8 cellular contexts compared by ENCODE assay signal in the genomic region with DNA sequence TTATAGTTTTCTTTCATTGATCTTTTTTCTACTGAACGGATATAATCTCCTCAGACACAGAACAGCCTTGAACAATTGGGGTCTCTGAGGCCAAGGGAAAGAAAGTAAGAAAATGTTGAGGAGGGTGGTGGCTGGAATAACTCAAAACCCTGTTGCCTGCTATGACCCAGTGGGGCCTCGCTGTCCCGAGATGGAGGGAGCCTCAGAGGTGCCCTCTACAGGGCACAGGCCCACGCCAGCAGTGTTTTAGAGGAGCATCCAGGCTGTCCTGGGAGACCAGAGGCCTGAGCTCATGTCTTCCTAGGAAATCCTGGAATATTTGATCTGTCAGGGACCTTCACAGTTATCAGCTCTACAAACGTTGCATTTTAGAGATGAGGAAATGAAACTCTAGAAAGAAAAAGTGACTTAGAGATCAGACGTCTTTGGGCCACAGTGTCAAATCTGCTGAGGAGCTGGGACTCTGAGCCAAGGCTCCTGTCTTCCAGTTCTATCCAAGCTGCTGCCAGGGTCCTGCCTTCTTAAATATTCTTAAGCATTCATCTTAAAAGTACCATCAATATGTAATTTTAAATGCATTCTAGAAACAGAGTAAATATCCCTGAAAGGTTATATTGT. TPM values are rescaled to one million over a fixed set of nuclear protein-coding genes. Genes with fewer than 3 reads are reported as not detected.
DNase-seq lines count a peak whose midpoint lies in the region; ATAC-seq and TF ChIP-seq lines count a peak whose summit lies in the region.

No MANE protein-coding gene starts in this region.

- POLR2A ChIA-PET in activated naive CD8-positive, alpha-beta T cell treated with anti-CD3 and anti-CD28 coated beads, Interleukin-2, amount 10 ng/mL, durations not matched to agents 7 days and 5 days (lab: Charles Lee): interaction anchor here (0.5 kb wide), 1 partner anchor 179 kb away, joined by 3 read pairs; no protein-coding TSS in a partner anchor

- ATAC-seq in HG02763 (IDR thresholded peaks at IDR 0.05; ENCODE audit: unreplicated experiment) (peak; percentile 42), right cardiac atrium (peak; percentile 81 to 89)
- ATAC-seq in activated naive CD8-positive, alpha-beta T cell treated with anti-CD3 and anti-CD28 coated beads, Interleukin-2, amount 10 ng/mL, durations not matched to agents 7 days and 5 days (ENCODE audit: low read depth): peak; percentile 74

- H3K9me3 ChIP-seq in NT2/D1 (ENCODE audit: insufficient read depth, low read length) (no peaks in the 10 kb centered on the region), right cardiac atrium (ENCODE audit: control insufficient read depth, low read length) (no peaks in the 10 kb centered on the region)

- H3K4me1 ChIP-seq in NT2/D1 (ENCODE audit: insufficient read depth, insufficient read length) (no peaks in the 10 kb centered on the region), right cardiac atrium (ENCODE audit: control insufficient read depth, insufficient read depth, low read length) (no peaks in the 10 kb centered on the region)

- H3K27ac ChIP-seq in right cardiac atrium (ENCODE audit: low read length): no peak overlapping the region

- H3K36me3 ChIP-seq in NT2/D1 (ENCODE audit: insufficient read depth, insufficient read length, low read length): no peaks in the 10 kb centered on the region

- H3K4me3 ChIP-seq in NT2/D1 (ENCODE audit: insufficient read length, low read depth) (no peak overlapping the region), right cardiac atrium (ENCODE audit: low read length) (no peak overlapping the region)

- intact Hi-C loops in right cardiac atrium (cut with DNase I): no loop called here

- no peak overlapping the region for H3K4me3 Mint-ChIP-seq in activated naive CD8-positive, alpha-beta T cell treated with anti-CD3 and anti-CD28 coated beads, Interleukin-2, amount 10 ng/mL, durations not matched to agents 7 days and 5 days

- H3K27me3 Mint-ChIP-seq in activated naive CD8-positive, alpha-beta T cell treated with anti-CD3 and anti-CD28 coated beads, Interleukin-2, amount 10 ng/mL, durations not matched to agents 7 days and 5 days: no peaks in the 10 kb centered on the region

- no peaks in the 10 kb centered on the region for H3K36me3 Mint-ChIP-seq in activated naive CD8-positive, alpha-beta T cell treated with anti-CD3 and anti-CD28 coated beads, Interleukin-2, amount 10 ng/mL, durations not matched to agents 7 days and 5 days

- TF ChIP-seq CTCF in GM12872 (IDR thresholded peaks at IDR 0.05; ENCODE audit: insufficient read depth, low read depth, low read length): peak; percentile 88

- no peak overlapping the region for H3K27ac Mint-ChIP-seq in activated naive CD8-positive, alpha-beta T cell treated with anti-CD3 and anti-CD28 coated beads, Interleukin-2, amount 10 ng/mL, durations not matched to agents 7 days and 5 days

- H3K27me3 ChIP-seq in NT2/D1 (ENCODE audit: insufficient read depth, insufficient read length) (no peaks in the 10 kb centered on the region), right cardiac atrium (ENCODE audit: control insufficient read depth, insufficient read depth) (no peaks in the 10 kb centered on the region)

- H3K9ac ChIP-seq in NT2/D1 (ENCODE audit: insufficient read length, low read depth): no peak overlapping the region

- DNase-seq in ACHN (peak; percentile 60), NT2/D1 (ENCODE audit: low read depth, low spot score) (peak; percentile 20), right cardiac atrium (peak; percentile 46 to 77 (median 64)), NCI-H128 (lab: John Stamatoyannopoulos, UW; ENCODE audit: unreplicated experiment) (no peak)
- DNase-seq in activated naive CD8-positive, alpha-beta T cell treated with anti-CD3 and anti-CD28 coated beads, Interleukin-2, amount 10 ng/mL, durations not matched to agents 7 days and 5 days: peak; percentile 45
- peak; percentile 11 to 31 for DNase-seq in stimulated activated CD4-positive, alpha-beta T cell treated with anti-CD3 and anti-CD28 coated beads, Interleukin-1b, Interleukin-23, amount 100 ng/mL, for 4 hours (ENCODE audit: low read depth in 2 of 2)

- WGBS in right cardiac atrium: 37% methylated on average over 6 of the region's 6 CpGs

- no peaks in the 10 kb centered on the region for H3K9me3 Mint-ChIP-seq in activated naive CD8-positive, alpha-beta T cell treated with anti-CD3 and anti-CD28 coated beads, Interleukin-2, amount 10 ng/mL, durations not matched to agents 7 days and 5 days

- H3K4me1 Mint-ChIP-seq in activated naive CD8-positive, alpha-beta T cell treated with anti-CD3 and anti-CD28 coated beads, Interleukin-2, amount 10 ng/mL, durations not matched to agents 7 days and 5 days: peaks cover 10% of the 10 kb centered on the region

- in situ Hi-C loops in ACHN (cut with HindIII; ENCODE audit: low pct_ligation_motif_present, low pct_unique_long_range_greater_than_20kb, low sequenced_read_pairs): no loop called here

RNA-seq across cellular contexts. Expression of a gene that starts 26.3 kb away (rescaled TPM):
- 1 to 10 TPM; 6.6 to 6.9 TPM for total RNA-seq in activated naive CD8-positive, alpha-beta T cell treated with anti-CD3 and anti-CD28 coated beads, Interleukin-2, amount 10 ng/mL, durations not matched to agents 7 days and 5 days
- 10 to 100 TPM; 10.9 to 16.5 (median 14.9) TPM for total RNA-seq in right cardiac atrium
- 7.7 TPM for polyA plus RNA-seq in right cardiac atrium

RNA-seq across cellular contexts. Expression of a gene that starts 31.7 kb away (rescaled TPM):
- total RNA-seq in activated naive CD8-positive, alpha-beta T cell treated with anti-CD3 and anti-CD28 coated beads, Interleukin-2, amount 10 ng/mL, durations not matched to agents 7 days and 5 days: under 1 TPM; 0.34 to 0.42 TPM
- 1 to 10 TPM; 1.0 to 1.6 (median 1.2) TPM for total RNA-seq in right cardiac atrium
- polyA plus RNA-seq in right cardiac atrium: 0.52 TPM
